ENCODE assay signal across 8 cellular contexts in genomic region chr1:39955547-39956539, GRCh38. TPM values are rescaled to one million over a fixed set of nuclear protein-coding genes. Genes with fewer than 3 reads are reported as not detected.
DNase-seq lines count a peak whose midpoint lies in the region; FAIRE-seq and TF ChIP-seq lines count a peak whose summit lies in the region.

No MANE protein-coding gene starts in this region.

- TF ChIP-seq CTCF in GM06990 (IDR thresholded peaks at IDR 0.05; ENCODE audit: insufficient read depth, low read length, poor library complexity, severe bottlenecking): no peak
- no peak for TF ChIP-seq CTCF in HFFc6 (IDR thresholded peaks at IDR 0.05)
- TF ChIP-seq CTCF in MCF 10A (IDR thresholded peaks at IDR 0.05; ENCODE audit: unreplicated experiment): no peak

- H3K27ac ChIP-seq in layer of hippocampus (ENCODE audit: low read depth, low read length): peak overlapping the region; percentile 30

- peaks cover 12% of the 10 kb centered on the region for H3K36me3 ChIP-seq in GM06990 (ENCODE audit: control insufficient read depth, insufficient read depth, low read length)

- peaks cover 3% of the 10 kb centered on the region; the same call in 1 of the 2 replicates for H3K27me3 Mint-ChIP-seq in HFFc6 (ENCODE audit: insufficient read depth)
- no peaks in the 10 kb centered on the region for H3K27me3 Mint-ChIP-seq in MCF 10A (ENCODE audit: insufficient read depth, unreplicated experiment)

- H3K36me3 Mint-ChIP-seq in HFFc6 (ENCODE audit: low read depth): no peaks in the 10 kb centered on the region
- H3K36me3 Mint-ChIP-seq in MCF 10A (ENCODE audit: insufficient read depth, unreplicated experiment): peaks cover 45% of the 10 kb centered on the region

- no peak for FAIRE-seq in frontal cortex (lab: Jason Lieb, UNC)

- peak overlapping the region; percentile 76 for H3K27ac Mint-ChIP-seq in HFFc6
- H3K27ac Mint-ChIP-seq in MCF 10A (ENCODE audit: low read depth, unreplicated experiment): peak overlapping the region; percentile 88

- H3K9me3 Mint-ChIP-seq in HFFc6 (no peaks in the 10 kb centered on the region), MCF 10A (ENCODE audit: unreplicated experiment) (no peaks in the 10 kb centered on the region)

- intact Hi-C loops in MCF 10A (cut with micrococcal nuclease): loop anchor here (1.0 to 2.0 kb wide), 2 partner anchors 22 to 37 kb away; no protein-coding TSS in a partner anchor

- BruUV-seq in MCF 10A (replicated peaks; lab: Mats Ljungman, UMichigan): TSS peak; percentile 67

- peak overlapping the region; percentile 76 for H3K4me3 ChIP-seq in GM06990 (replicated peaks; ENCODE audit: low read depth, low read length)

- peaks cover 32% of the 10 kb centered on the region for H3K4me1 Mint-ChIP-seq in HFFc6 (ENCODE audit: low read depth)
- peaks cover 27% of the 10 kb centered on the region for H3K4me1 Mint-ChIP-seq in MCF 10A (ENCODE audit: insufficient read depth, unreplicated experiment)

- POLR2A ChIA-PET in MCF 10A (lab: Yijun Ruan, JAX): interaction anchor here (0.5 to 8.0 kb wide), 26 partner anchors 9 to 688 kb away, joined by 3 to 139 read pairs (median 5); partner anchors contain the start of genes CAP1 and RLF

- DNase-seq in GM06990 (ENCODE audit: extremely low read depth, insufficient read length): peak; percentile 70
- DNase-seq in HFFc6: peak; percentile 25
- DNase-seq in NCI-H1105 (lab: John Stamatoyannopoulos, UW): peak; percentile 91
- DNase-seq in T-helper 9 cell: peak; percentile 10
- peak; percentile 72 for DNase-seq in MCF 10A (ENCODE audit: unreplicated experiment)
- DNase-seq in stimulated activated CD4-positive, alpha-beta T cell treated with anti-CD3 and anti-CD28 coated beads, TNF-alpha, amount 100 ng/mL, for 24 hours (ENCODE audit: low read depth in 3 of 3): peak in 2 of 3 experiments; percentile 40 to 64
- no peak for DNase-seq in frontal cortex (ENCODE audit: low spot score in 2 of 2)

- H3K27me3 ChIP-seq in GM06990 (replicated peaks; ENCODE audit: control insufficient read depth, insufficient read depth, low read length): no peaks in the 10 kb centered on the region
- no peaks in the 10 kb centered on the region for H3K27me3 ChIP-seq in layer of hippocampus (ENCODE audit: control insufficient read depth, insufficient read depth, low read length)

- H3K4me3 Mint-ChIP-seq in HFFc6: peak overlapping the region; percentile 92
- peak overlapping the region; percentile 82 for H3K4me3 Mint-ChIP-seq in MCF 10A (ENCODE audit: unreplicated experiment)

- CTCF ChIA-PET in MCF 10A (lab: Yijun Ruan, JAX): interaction anchor here (0.6 to 4.0 kb wide), 16 partner anchors 13 to 141 kb away, joined by 3 to 38 read pairs (median 4); partner anchors contain the start of gene MYCL

RNA-seq across cellular contexts. Expression of gene MFSD2A, which starts 0.9 kb away (rescaled TPM):
- total RNA-seq in HFFc6 (2021; fragmentation: NEBNext Ultra II Directional; extraction: Animal tissue kit (Norgen Biotek cat#: 25700)): 1 to 10 TPM; 3.2 to 4.8 (median 3.5) TPM
- total RNA-seq in MCF 10A (2022): 49.1 and 52.9 TPM in 2 replicates
- total RNA-seq in frontal cortex: 15.5 TPM

RNA-seq across cellular contexts. Expression of gene MYCL, which starts 54.1 kb away (rescaled TPM):
- under 1 TPM; 0.17 to 0.52 (median 0.21) TPM for total RNA-seq in HFFc6 (2021; fragmentation: NEBNext Ultra II Directional; extraction: Animal tissue kit (Norgen Biotek cat#: 25700))
- total RNA-seq in MCF 10A (2022): 0.63 and 1.1 TPM in 2 replicates
- total RNA-seq in frontal cortex: 9.4 TPM

Comparison
In these comparisons a context has a peak if more than half of its experiments do, and no peak if none do; other contexts are left out.
1. DNase-seq: peak in GM06990 (single experiment), HFFc6 (single experiment), NCI-H1105 (single experiment), T-helper 9 cell (single experiment), MCF 10A (single experiment) and stimulated activated CD4-positive, alpha-beta T cell treated with anti-CD3 and anti-CD28 coated beads, TNF-alpha, amount 100 ng/mL, for 24 hours (2 of 3); none in frontal cortex (0 of 2).